ENCODE assay signal across 11 cellular contexts in the genomic region with DNA sequence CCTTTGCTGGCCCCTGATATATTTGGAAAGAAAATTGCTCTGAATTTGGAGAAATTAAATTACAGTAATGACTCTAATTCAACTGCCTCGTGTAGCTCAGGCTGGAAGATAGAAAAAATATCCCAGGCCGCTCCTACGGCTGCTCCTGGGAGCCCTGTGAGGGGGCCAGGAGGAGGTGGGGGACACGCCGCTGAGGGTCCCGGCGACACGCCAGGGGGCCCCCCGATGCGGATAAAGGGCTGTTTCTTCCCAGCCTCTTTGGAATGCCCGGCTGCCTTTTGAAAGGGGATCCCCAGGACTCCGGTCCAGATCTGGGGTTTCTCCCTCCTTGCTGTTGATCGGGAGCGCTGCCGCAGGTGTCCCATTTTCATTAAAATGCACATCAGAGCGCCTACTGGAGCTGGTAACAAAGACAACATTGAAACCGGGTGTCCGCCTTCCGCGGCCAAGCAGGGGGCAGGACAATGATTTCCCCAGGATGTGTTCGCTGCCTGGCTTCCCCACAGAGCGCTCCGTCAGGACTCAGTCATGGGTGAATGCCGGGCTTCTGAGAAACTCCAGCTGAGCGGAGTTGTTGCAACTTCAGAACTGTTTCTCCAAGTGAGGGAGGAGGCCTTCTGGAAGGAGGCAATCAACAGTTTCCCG.
DNase-seq lines count a peak whose midpoint lies in the region; ATAC-seq, FAIRE-seq and TF ChIP-seq lines count a peak whose summit lies in the region.
"Had no signal": no experiment of that assay in that cellular context is flagged by ENCODE, and none has a peak within 500 bp of the region (broad histone marks: within the 10 kb centered on the region; RNA-seq: fewer than 3 reads in every experiment).

No MANE protein-coding gene starts in this region.

- TF ChIP-seq CTCF in endothelial cell of umbilical vein (IDR thresholded peaks at IDR 0.05; ENCODE audit: extremely low read depth in 1 of 2, insufficient read depth in 1 of 2, low read depth in 1 of 2, low read length in 2 of 2) = no peak
- no peak for TF ChIP-seq CTCF in left lung (IDR thresholded peaks at IDR 0.05)

- intact Hi-C loops in endothelial cell of umbilical vein (cut with micrococcal nuclease) = no loop called here
- intact Hi-C loops in left lung (cut with DNase I) = no loop called here

- no peaks in the 10 kb centered on the region for H3K9me3 ChIP-seq in endothelial cell of umbilical vein (replicated peaks; ENCODE audit: control insufficient read depth, insufficient read depth, low read length)
- H3K9me3 ChIP-seq in left lung = no peaks in the 10 kb centered on the region
- peaks cover 0 to 5% (median 0%) of the 10 kb centered on the region in 5 donors for H3K9me3 ChIP-seq in subcutaneous abdominal adipose tissue (ENCODE audit: control insufficient read depth in 5 of 5, low read length in 5 of 5)
- H3K9me3 ChIP-seq: mucosa of descending colon had no signal

- no TSS peak for BruUV-seq in endothelial cell of umbilical vein (replicated peaks; lab: Mats Ljungman, UMichigan)

- no peaks in the 10 kb centered on the region for H3K79me2 ChIP-seq in endothelial cell of umbilical vein (ENCODE audit: control insufficient read depth, insufficient read depth, low read length)

- H2AFZ ChIP-seq in endothelial cell of umbilical vein (ENCODE audit: low read depth, low read length) = peak overlapping the region; percentile 84

- DNase-seq in M059J (ENCODE audit: low read depth) (peak; percentile 21), endothelial cell of umbilical vein (ENCODE audit: low read depth, low spot score) (peak; percentile 48), left lung (no peak), SKM-1 treated with dmso at 0.1 percent for 144 hours (lab: John Stamatoyannopoulos, UW; ENCODE audit: unreplicated experiment) (no peak), CD1c-positive myeloid dendritic cell (ENCODE audit: extremely low spot score) (no peak)
- no peak for DNase-seq in activated CD4-positive, alpha-beta T cell treated with anti-CD3 and anti-CD28 coated beads for 4 hours
- DNase-seq: mucosa of descending colon, SIG-M5 had no signal

- no peak for FAIRE-seq in endothelial cell of umbilical vein (lab: Jason Lieb, UNC)
- FAIRE-seq: GM12891 had no signal

- ATAC-seq in left lung (peak; percentile 70), HG03139 (IDR thresholded peaks at IDR 0.05; ENCODE audit: unreplicated experiment) (no peak)
- ATAC-seq: mucosa of descending colon had no signal

- H3K4me3 ChIP-seq in endothelial cell of umbilical vein (replicated peaks in 1 of 3; ENCODE audit: insufficient read depth in 1 of 3, low read depth in 1 of 3, low read length in 3 of 3) = peak overlapping the region in 2 of 3 experiments; percentile 12 to 35
- H3K4me3 ChIP-seq in left lung = no peak overlapping the region
- H3K4me3 ChIP-seq in subcutaneous abdominal adipose tissue (ENCODE audit: low read depth in 1 of 5, low read length in 5 of 5) = peak overlapping the region; percentile 36 to 56 (median 42)
- H3K4me3 ChIP-seq: mucosa of descending colon had no signal

- H3K27me3 ChIP-seq in endothelial cell of umbilical vein (ENCODE audit: control insufficient read depth in 2 of 2, insufficient read depth in 2 of 2, low read length in 2 of 2) (peaks cover 2 to 4% of the 10 kb centered on the region in 2 experiments), left lung (peaks cover 0 to 11% of the 10 kb centered on the region in 2 donors), subcutaneous abdominal adipose tissue (ENCODE audit: control insufficient read depth in 5 of 5, insufficient read depth in 4 of 5, low read length in 5 of 5) (no peaks in the 10 kb centered on the region)

- POLR2A ChIA-PET in endothelial cell of umbilical vein (lab: Charles Lee) = no interaction called here

- H3K9ac ChIP-seq in endothelial cell of umbilical vein (replicated peaks; ENCODE audit: extremely low read depth, insufficient read depth, low read length) = no peak overlapping the region
- H3K9ac ChIP-seq in subcutaneous abdominal adipose tissue (ENCODE audit: low read length in 5 of 5) = peak overlapping the region in 3 of 5 donors; percentile 56 to 72 (median 64)

- H4K20me1 ChIP-seq in endothelial cell of umbilical vein (replicated peaks; ENCODE audit: control insufficient read depth, extremely low read depth, insufficient read depth, low read length) = no peaks in the 10 kb centered on the region

- dilution Hi-C loops in endothelial cell of umbilical vein (cut with MboI; ENCODE audit: extremely low pct_ligation_motif_present, low sequenced_read_pairs) = no loop called here

- H3K36me3 ChIP-seq in endothelial cell of umbilical vein (ENCODE audit: control insufficient read depth in 2 of 2, extremely low read depth in 1 of 2, insufficient read depth in 2 of 2, low read length in 2 of 2) (no peaks in the 10 kb centered on the region), left lung (no peaks in the 10 kb centered on the region), subcutaneous abdominal adipose tissue (ENCODE audit: control insufficient read depth in 5 of 5, insufficient read depth in 5 of 5, low read length in 5 of 5) (no peaks in the 10 kb centered on the region)

- no peak overlapping the region for H3K27ac ChIP-seq in endothelial cell of umbilical vein (ENCODE audit: insufficient read depth, low read depth, low read length)
- H3K27ac ChIP-seq in left lung = no peak overlapping the region
- peak overlapping the region; percentile 94 for H3K27ac ChIP-seq in subcutaneous abdominal adipose tissue (ENCODE audit: low read depth, low read length)

- H3K4me2 ChIP-seq in endothelial cell of umbilical vein (ENCODE audit: insufficient read depth, low read length) = peak overlapping the region; percentile 34

- CTCF ChIA-PET in endothelial cell of umbilical vein (lab: Charles Lee) = interaction anchor here (1.1 kb wide), 2 partner anchors 24 to 544 kb away, joined by 3 read pairs; no protein-coding TSS in a partner anchor

- no peak for TF ChIP-seq POLR2A in endothelial cell of umbilical vein (IDR thresholded peaks at IDR 0.05; ENCODE audit: low read depth, low read length)

- H3K9me1 ChIP-seq in endothelial cell of umbilical vein (replicated peaks; ENCODE audit: control insufficient read depth, extremely low read depth, insufficient read depth, low read length) = no peaks in the 10 kb centered on the region

- H3K4me1 ChIP-seq in endothelial cell of umbilical vein (ENCODE audit: control insufficient read depth, extremely low read depth, insufficient read depth, low read length) (no peaks in the 10 kb centered on the region), left lung (no peaks in the 10 kb centered on the region), subcutaneous abdominal adipose tissue (ENCODE audit: control insufficient read depth in 5 of 5, insufficient read depth in 5 of 5, low read length in 5 of 5) (peaks cover 0 to 33% (median 17%) of the 10 kb centered on the region in 5 donors)

TF ChIP-seq in endothelial cell of umbilical vein, 7 proteins besides CTCF, POLR2A, EP300 and RAD21:
- TF ChIP-seq POLR2AphosphoS5 (IDR thresholded peaks at IDR 0.05; ENCODE audit: insufficient read depth, low read depth, low read length) (no peak), FOS (IDR thresholded peaks at IDR 0.05; ENCODE audit: borderline replicate concordance, insufficient read depth, low read length) (no peak)
- TF ChIP-seq, protein P1, sequence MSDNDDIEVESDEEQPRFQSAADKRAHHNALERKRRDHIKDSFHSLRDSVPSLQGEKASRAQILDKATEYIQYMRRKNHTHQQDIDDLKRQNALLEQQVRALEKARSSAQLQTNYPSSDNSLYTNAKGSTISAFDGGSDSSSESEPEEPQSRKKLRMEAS (IDR thresholded peaks at IDR 0.05; ENCODE audit: insufficient read depth, insufficient read length) = no peak

Comparison
In these comparisons a context has a peak if more than half of its experiments do, and no peak if none do; other contexts are left out.
1. DNase-seq: peak in M059J (single experiment) and endothelial cell of umbilical vein (single experiment); none in left lung (0 of 2), activated CD4-positive, alpha-beta T cell treated with anti-CD3 and anti-CD28 coated beads for 4 hours (0 of 2), SKM-1 treated with dmso at 0.1 percent for 144 hours (single experiment) and CD1c-positive myeloid dendritic cell (single experiment).
2. H3K4me3 ChIP-seq: peak in endothelial cell of umbilical vein (2 of 3) and subcutaneous abdominal adipose tissue (5 of 5); none in left lung (0 of 2).